In genomic region chr11:3580487-3581388, GRCh38 we compare ENCODE assay signal across 8 cellular contexts.
DNase-seq lines count a peak whose midpoint lies in the region; ATAC-seq and TF ChIP-seq lines count a peak whose summit lies in the region.
"Not testable (repeated sequence)": the region's sequence is repeated elsewhere in the genome, so short reads cannot be mapped to it uniquely, and the experiment has no call there.

No MANE protein-coding gene starts in this region.

- not testable (repeated sequence) for H3K9me3 ChIP-seq in adipocyte (ENCODE audit: control insufficient read depth, low read length)

- H3K4me3 Mint-ChIP-seq in activated B cell treated with CpG ODN at 0.5 μM for 24 hours, result peak overlapping the region; percentile 60
- peak overlapping the region; percentile 65 for H3K4me3 Mint-ChIP-seq in natural killer cell treated with Interleukin-12 subunit alpha and Interleukin-12 subunit beta and Interleukin-15 and Interleukin-18, amount 100 ng/mL, for 72 hours

- TF ChIP-seq CTCF in AG09319 (IDR thresholded peaks at IDR 0.05; ENCODE audit: low read depth, low read length), result peak; percentile 17
- TF ChIP-seq CTCF in activated B cell treated with CpG ODN at 0.5 μM for 24 hours (IDR thresholded peaks at IDR 0.05), result not testable (repeated sequence)

- peaks cover 32% of the 10 kb centered on the region for H3K27me3 Mint-ChIP-seq in activated B cell treated with CpG ODN at 0.5 μM for 24 hours
- peaks cover 24 to 39% of the 10 kb centered on the region in 2 donors for H3K27me3 Mint-ChIP-seq in natural killer cell treated with Interleukin-12 subunit alpha and Interleukin-12 subunit beta and Interleukin-15 and Interleukin-18, amount 100 ng/mL, for 72 hours

- DNase-seq in AG09319 (ENCODE audit: extremely low read depth, low read depth); H7; natural killer cell treated with Interleukin-12 subunit alpha and Interleukin-12 subunit beta and Interleukin-15 and Interleukin-18, amount 100 ng/mL, for 72 hours (ENCODE audit: low spot score): not testable (repeated sequence)
- DNase-seq in NCI-H526 treated with DMSO at 0.1 percent for 48 hours (lab: John Stamatoyannopoulos, UW), result peak; percentile 33
- peak; percentile 66 for DNase-seq in activated B cell treated with CpG ODN at 0.5 μM for 24 hours
- DNase-seq in adipocyte (ENCODE audit: low read depth), result peak; percentile 50
- DNase-seq in Right ventricle myocardium inferior (ENCODE audit: missing footprints), result peak; percentile 83
- DNase-seq in stimulated activated CD8-positive, alpha-beta memory T cell treated with anti-CD3 and anti-CD28 coated beads, Interleukin-12 subunit alpha, Interleukin-12 subunit beta, amount 100 ng/mL, for 1 hour (ENCODE audit: low read depth), result peak; percentile 25

- not testable (repeated sequence) for H3K27ac Mint-ChIP-seq in activated B cell treated with CpG ODN at 0.5 μM for 24 hours; natural killer cell treated with Interleukin-12 subunit alpha and Interleukin-12 subunit beta and Interleukin-15 and Interleukin-18, amount 100 ng/mL, for 72 hours

- H3K4me3 ChIP-seq in H7 (ENCODE audit: insufficient read depth, low read depth, low read length), result peak overlapping the region; percentile 46
- H3K4me3 ChIP-seq in adipocyte (ENCODE audit: low read length), result not testable (repeated sequence)

- CTCF ChIA-PET in activated B cell treated with CpG ODN at 0.5 μM for 24 hours (lab: Charles Lee), result not testable (repeated sequence)

- not testable (repeated sequence) for H3K4me1 ChIP-seq in adipocyte (ENCODE audit: control insufficient read depth, insufficient read depth, low read length)

- not testable (repeated sequence) for ATAC-seq in activated B cell treated with CpG ODN at 0.5 μM for 24 hours (ENCODE audit: low read depth); Right ventricle myocardium inferior; natural killer cell treated with Interleukin-12 subunit alpha and Interleukin-12 subunit beta and Interleukin-15 and Interleukin-18, amount 100 ng/mL, for 72 hours

- not testable (repeated sequence) for H3K36me3 Mint-ChIP-seq in activated B cell treated with CpG ODN at 0.5 μM for 24 hours (ENCODE audit: low read depth); natural killer cell treated with Interleukin-12 subunit alpha and Interleukin-12 subunit beta and Interleukin-15 and Interleukin-18, amount 100 ng/mL, for 72 hours

- not testable (repeated sequence) for H3K27me3 ChIP-seq in H7 (ENCODE audit: control insufficient read depth, insufficient read depth, low read length); adipocyte (replicated peaks; ENCODE audit: control insufficient read depth, insufficient read depth, low read length)

- H3K9ac ChIP-seq in adipocyte (ENCODE audit: low read length), result not testable (repeated sequence)

- not testable (repeated sequence) for H3K36me3 ChIP-seq in H7 (replicated peaks; ENCODE audit: control insufficient read depth, insufficient read depth, low read length); adipocyte (ENCODE audit: control insufficient read depth, insufficient read depth, low read length, severe bottlenecking)

- POLR2A ChIA-PET in activated B cell treated with CpG ODN at 0.5 μM for 24 hours (lab: Charles Lee), result interaction anchor here (0.6 kb wide), 1 partner anchor 58 kb away, joined by 4 read pairs; no protein-coding TSS in a partner anchor

- not testable (repeated sequence) for H3K9me3 Mint-ChIP-seq in activated B cell treated with CpG ODN at 0.5 μM for 24 hours; natural killer cell treated with Interleukin-12 subunit alpha and Interleukin-12 subunit beta and Interleukin-15 and Interleukin-18, amount 100 ng/mL, for 72 hours

- intact Hi-C loops in activated B cell treated with CpG ODN at 0.5 μM for 24 hours (cut with micrococcal nuclease); Right ventricle myocardium inferior (cut with DNase I): not testable (repeated sequence)

- H3K4me1 Mint-ChIP-seq in activated B cell treated with CpG ODN at 0.5 μM for 24 hours, result not testable (repeated sequence)
- peaks cover 8 to 11% of the 10 kb centered on the region in 2 donors for H3K4me1 Mint-ChIP-seq in natural killer cell treated with Interleukin-12 subunit alpha and Interleukin-12 subunit beta and Interleukin-15 and Interleukin-18, amount 100 ng/mL, for 72 hours (ENCODE audit: low read depth in 2 of 2)
